Comparison of ENCODE assay signal across 1 cellular context in the genomic region with DNA sequence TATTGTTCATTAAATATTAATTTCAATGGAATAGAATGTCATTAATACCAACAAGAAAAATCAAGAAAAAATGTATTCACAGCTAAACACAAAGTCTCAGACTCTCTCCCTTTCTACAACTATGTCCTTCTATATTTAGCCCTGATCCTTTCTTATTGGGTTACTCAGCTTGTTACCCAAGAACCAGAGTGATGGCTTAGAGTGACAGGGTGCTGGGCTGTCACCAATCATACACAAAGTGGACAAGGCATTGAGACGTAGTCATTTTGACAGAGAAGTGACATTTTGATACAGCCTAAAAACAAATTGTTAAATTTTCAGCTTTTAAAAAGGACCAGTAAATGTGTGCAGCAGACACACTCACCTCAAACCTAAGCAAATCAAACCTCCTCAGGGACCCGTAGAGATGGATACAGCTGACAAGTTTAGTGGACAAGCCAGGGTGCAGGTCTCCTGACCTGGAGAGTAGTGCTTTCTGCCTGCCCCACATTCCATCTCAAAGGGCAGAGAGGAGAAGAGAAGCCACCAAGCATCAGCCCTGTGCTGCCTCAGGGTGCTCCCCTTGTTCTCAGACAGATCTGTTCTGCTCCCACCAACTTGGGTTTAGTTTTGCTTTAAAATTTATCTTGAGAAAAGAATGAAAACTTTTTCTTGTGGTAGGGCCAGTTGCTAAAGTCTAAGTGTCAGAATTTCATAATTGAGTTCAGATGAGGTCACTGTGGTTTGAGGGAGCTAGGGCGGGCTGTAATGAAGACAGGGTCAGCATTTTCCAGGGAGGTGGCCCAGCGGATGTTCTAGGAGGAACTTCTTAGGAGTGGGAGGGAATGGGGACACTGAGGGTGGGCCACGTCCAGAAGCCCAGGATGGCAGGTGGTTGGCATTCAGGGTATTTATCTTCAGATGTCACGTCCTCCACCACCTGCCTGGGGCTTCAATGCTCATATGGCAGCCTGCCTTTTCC.
TF ChIP-seq lines count a peak whose summit lies in the region.

No MANE protein-coding gene starts in this region.

TF ChIP-seq in K562, 482 proteins besides CTCF, POLR2A, EP300 and RAD21 (continued from another document and continues in another):
- TF ChIP-seq NKRF (IDR thresholded peaks at IDR 0.05; ENCODE audit: borderline replicate concordance) (no peak), FOXK1 (CRISPR knock-in tag; IDR thresholded peaks at IDR 0.05; ENCODE audit: borderline replicate concordance) (no peak), TAF15 (IDR thresholded peaks at IDR 0.05; ENCODE audit: low read depth, low read length) (no peak), ZNF121 (CRISPR knock-in tag; conservative IDR thresholded peaks at IDR 0.05) (no peak), ERF (CRISPR knock-in tag; IDR thresholded peaks at IDR 0.05) (no peak), RFX1 (IDR thresholded peaks at IDR 0.05) (no peak), ZNF24 (IDR thresholded peaks at IDR 0.05) (no peak), NUFIP1 (IDR thresholded peaks at IDR 0.05; ENCODE audit: partially characterized antibody) (no peak), SUPT5H (IDR thresholded peaks at IDR 0.05) (no peak), ZFP30 (CRISPR knock-in tag; IDR thresholded peaks at IDR 0.05; ENCODE audit: borderline replicate concordance) (no peak), GATA2 (CRISPR knock-in tag; IDR thresholded peaks at IDR 0.05) (no peak), SMAD1 (IDR thresholded peaks at IDR 0.05; ENCODE audit: low read depth, low read length, partially characterized antibody) (no peak), E4F1 (CRISPR knock-in tag; IDR thresholded peaks at IDR 0.05; ENCODE audit: borderline replicate concordance) (no peak), ATF7 (IDR thresholded peaks at IDR 0.05) (peak; percentile 70; the same call in 1 of the 2 replicates), TCFL5 (CRISPR knock-in tag; conservative IDR thresholded peaks at IDR 0.05) (no peak), MYC (IDR thresholded peaks at IDR 0.05; ENCODE audit: low read depth, low read length) (no peak), MYC (CRISPR knock-in tag; IDR thresholded peaks at IDR 0.05; ENCODE audit: borderline replicate concordance, low read depth) (no peak), NR2C2 (CRISPR knock-in tag; IDR thresholded peaks at IDR 0.05) (no peak), NR2C2 (tag; IDR thresholded peaks at IDR 0.05) (peak; percentile 57), ZNF507 (tag; conservative IDR thresholded peaks at IDR 0.05) (no peak), ZNF311 (CRISPR knock-in tag; IDR thresholded peaks at IDR 0.05) (no peak), ZNF146 (CRISPR knock-in tag; IDR thresholded peaks at IDR 0.05; ENCODE audit: unreplicated experiment) (no peak), ZNF143 (CRISPR knock-in tag; IDR thresholded peaks at IDR 0.05) (no peak), HCFC1 (IDR thresholded peaks at IDR 0.05; ENCODE audit: low read depth, low read length) (no peak), JUND (IDR thresholded peaks at IDR 0.05; ENCODE audit: borderline replicate concordance, low read depth, low read length) (peak; percentile 47; the same call in 1 of the 2 replicates), JUND (tag; IDR thresholded peaks at IDR 0.05; ENCODE audit: borderline replicate concordance, low read depth, low read length) (peak; percentile 55; the same call in 1 of the 3 replicates), L3MBTL2 (IDR thresholded peaks at IDR 0.05) (0 out of 2 replicates have a peak, but pooled peaks have one; percentile 21), RBM17 (IDR thresholded peaks at IDR 0.05; ENCODE audit: borderline replicate concordance, low read depth, low read length) (no peak)
- TF ChIP-seq, protein P1, sequence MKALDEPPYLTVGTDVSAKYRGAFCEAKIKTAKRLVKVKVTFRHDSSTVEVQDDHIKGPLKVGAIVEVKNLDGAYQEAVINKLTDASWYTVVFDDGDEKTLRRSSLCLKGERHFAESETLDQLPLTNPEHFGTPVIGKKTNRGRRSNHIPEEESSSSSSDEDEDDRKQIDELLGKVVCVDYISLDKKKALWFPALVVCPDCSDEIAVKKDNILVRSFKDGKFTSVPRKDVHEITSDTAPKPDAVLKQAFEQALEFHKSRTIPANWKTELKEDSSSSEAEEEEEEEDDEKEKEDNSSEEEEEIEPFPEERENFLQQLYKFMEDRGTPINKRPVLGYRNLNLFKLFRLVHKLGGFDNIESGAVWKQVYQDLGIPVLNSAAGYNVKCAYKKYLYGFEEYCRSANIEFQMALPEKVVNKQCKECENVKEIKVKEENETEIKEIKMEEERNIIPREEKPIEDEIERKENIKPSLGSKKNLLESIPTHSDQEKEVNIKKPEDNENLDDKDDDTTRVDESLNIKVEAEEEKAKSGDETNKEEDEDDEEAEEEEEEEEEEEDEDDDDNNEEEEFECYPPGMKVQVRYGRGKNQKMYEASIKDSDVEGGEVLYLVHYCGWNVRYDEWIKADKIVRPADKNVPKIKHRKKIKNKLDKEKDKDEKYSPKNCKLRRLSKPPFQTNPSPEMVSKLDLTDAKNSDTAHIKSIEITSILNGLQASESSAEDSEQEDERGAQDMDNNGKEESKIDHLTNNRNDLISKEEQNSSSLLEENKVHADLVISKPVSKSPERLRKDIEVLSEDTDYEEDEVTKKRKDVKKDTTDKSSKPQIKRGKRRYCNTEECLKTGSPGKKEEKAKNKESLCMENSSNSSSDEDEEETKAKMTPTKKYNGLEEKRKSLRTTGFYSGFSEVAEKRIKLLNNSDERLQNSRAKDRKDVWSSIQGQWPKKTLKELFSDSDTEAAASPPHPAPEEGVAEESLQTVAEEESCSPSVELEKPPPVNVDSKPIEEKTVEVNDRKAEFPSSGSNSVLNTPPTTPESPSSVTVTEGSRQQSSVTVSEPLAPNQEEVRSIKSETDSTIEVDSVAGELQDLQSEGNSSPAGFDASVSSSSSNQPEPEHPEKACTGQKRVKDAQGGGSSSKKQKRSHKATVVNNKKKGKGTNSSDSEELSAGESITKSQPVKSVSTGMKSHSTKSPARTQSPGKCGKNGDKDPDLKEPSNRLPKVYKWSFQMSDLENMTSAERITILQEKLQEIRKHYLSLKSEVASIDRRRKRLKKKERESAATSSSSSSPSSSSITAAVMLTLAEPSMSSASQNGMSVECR (CRISPR knock-in tag; IDR thresholded peaks at IDR 0.05): no peak
- TF ChIP-seq, protein P2, sequence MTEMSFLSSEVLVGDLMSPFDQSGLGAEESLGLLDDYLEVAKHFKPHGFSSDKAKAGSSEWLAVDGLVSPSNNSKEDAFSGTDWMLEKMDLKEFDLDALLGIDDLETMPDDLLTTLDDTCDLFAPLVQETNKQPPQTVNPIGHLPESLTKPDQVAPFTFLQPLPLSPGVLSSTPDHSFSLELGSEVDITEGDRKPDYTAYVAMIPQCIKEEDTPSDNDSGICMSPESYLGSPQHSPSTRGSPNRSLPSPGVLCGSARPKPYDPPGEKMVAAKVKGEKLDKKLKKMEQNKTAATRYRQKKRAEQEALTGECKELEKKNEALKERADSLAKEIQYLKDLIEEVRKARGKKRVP (CRISPR knock-in tag; IDR thresholded peaks at IDR 0.05): no peak
- TF ChIP-seq, protein P3, sequence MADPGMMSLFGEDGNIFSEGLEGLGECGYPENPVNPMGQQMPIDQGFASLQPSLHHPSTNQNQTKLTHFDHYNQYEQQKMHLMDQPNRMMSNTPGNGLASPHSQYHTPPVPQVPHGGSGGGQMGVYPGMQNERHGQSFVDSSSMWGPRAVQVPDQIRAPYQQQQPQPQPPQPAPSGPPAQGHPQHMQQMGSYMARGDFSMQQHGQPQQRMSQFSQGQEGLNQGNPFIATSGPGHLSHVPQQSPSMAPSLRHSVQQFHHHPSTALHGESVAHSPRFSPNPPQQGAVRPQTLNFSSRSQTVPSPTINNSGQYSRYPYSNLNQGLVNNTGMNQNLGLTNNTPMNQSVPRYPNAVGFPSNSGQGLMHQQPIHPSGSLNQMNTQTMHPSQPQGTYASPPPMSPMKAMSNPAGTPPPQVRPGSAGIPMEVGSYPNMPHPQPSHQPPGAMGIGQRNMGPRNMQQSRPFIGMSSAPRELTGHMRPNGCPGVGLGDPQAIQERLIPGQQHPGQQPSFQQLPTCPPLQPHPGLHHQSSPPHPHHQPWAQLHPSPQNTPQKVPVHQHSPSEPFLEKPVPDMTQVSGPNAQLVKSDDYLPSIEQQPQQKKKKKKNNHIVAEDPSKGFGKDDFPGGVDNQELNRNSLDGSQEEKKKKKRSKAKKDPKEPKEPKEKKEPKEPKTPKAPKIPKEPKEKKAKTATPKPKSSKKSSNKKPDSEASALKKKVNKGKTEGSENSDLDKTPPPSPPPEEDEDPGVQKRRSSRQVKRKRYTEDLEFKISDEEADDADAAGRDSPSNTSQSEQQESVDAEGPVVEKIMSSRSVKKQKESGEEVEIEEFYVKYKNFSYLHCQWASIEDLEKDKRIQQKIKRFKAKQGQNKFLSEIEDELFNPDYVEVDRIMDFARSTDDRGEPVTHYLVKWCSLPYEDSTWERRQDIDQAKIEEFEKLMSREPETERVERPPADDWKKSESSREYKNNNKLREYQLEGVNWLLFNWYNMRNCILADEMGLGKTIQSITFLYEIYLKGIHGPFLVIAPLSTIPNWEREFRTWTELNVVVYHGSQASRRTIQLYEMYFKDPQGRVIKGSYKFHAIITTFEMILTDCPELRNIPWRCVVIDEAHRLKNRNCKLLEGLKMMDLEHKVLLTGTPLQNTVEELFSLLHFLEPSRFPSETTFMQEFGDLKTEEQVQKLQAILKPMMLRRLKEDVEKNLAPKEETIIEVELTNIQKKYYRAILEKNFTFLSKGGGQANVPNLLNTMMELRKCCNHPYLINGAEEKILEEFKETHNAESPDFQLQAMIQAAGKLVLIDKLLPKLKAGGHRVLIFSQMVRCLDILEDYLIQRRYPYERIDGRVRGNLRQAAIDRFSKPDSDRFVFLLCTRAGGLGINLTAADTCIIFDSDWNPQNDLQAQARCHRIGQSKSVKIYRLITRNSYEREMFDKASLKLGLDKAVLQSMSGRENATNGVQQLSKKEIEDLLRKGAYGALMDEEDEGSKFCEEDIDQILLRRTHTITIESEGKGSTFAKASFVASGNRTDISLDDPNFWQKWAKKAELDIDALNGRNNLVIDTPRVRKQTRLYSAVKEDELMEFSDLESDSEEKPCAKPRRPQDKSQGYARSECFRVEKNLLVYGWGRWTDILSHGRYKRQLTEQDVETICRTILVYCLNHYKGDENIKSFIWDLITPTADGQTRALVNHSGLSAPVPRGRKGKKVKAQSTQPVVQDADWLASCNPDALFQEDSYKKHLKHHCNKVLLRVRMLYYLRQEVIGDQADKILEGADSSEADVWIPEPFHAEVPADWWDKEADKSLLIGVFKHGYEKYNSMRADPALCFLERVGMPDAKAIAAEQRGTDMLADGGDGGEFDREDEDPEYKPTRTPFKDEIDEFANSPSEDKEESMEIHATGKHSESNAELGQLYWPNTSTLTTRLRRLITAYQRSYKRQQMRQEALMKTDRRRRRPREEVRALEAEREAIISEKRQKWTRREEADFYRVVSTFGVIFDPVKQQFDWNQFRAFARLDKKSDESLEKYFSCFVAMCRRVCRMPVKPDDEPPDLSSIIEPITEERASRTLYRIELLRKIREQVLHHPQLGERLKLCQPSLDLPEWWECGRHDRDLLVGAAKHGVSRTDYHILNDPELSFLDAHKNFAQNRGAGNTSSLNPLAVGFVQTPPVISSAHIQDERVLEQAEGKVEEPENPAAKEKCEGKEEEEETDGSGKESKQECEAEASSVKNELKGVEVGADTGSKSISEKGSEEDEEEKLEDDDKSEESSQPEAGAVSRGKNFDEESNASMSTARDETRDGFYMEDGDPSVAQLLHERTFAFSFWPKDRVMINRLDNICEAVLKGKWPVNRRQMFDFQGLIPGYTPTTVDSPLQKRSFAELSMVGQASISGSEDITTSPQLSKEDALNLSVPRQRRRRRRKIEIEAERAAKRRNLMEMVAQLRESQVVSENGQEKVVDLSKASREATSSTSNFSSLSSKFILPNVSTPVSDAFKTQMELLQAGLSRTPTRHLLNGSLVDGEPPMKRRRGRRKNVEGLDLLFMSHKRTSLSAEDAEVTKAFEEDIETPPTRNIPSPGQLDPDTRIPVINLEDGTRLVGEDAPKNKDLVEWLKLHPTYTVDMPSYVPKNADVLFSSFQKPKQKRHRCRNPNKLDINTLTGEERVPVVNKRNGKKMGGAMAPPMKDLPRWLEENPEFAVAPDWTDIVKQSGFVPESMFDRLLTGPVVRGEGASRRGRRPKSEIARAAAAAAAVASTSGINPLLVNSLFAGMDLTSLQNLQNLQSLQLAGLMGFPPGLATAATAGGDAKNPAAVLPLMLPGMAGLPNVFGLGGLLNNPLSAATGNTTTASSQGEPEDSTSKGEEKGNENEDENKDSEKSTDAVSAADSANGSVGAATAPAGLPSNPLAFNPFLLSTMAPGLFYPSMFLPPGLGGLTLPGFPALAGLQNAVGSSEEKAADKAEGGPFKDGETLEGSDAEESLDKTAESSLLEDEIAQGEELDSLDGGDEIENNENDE (IDR thresholded peaks at IDR 0.05; ENCODE audit: low read depth, low read length): no peak
- TF ChIP-seq, protein P4, sequence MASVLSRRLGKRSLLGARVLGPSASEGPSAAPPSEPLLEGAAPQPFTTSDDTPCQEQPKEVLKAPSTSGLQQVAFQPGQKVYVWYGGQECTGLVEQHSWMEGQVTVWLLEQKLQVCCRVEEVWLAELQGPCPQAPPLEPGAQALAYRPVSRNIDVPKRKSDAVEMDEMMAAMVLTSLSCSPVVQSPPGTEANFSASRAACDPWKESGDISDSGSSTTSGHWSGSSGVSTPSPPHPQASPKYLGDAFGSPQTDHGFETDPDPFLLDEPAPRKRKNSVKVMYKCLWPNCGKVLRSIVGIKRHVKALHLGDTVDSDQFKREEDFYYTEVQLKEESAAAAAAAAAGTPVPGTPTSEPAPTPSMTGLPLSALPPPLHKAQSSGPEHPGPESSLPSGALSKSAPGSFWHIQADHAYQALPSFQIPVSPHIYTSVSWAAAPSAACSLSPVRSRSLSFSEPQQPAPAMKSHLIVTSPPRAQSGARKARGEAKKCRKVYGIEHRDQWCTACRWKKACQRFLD (CRISPR knock-in tag; IDR thresholded peaks at IDR 0.05): 0 out of 2 replicates have a peak, but pooled peaks have one; percentile 34
